In genomic region chr19:4589579-4590410, GRCh38 we compare ENCODE assay signal across 8 cellular contexts. TPM values are rescaled to one million over a fixed set of nuclear protein-coding genes. Genes with fewer than 3 reads are reported as not detected.
DNase-seq lines count a peak whose midpoint lies in the region; ATAC-seq and TF ChIP-seq lines count a peak whose summit lies in the region.

No MANE protein-coding gene starts in this region.

- no peak overlapping the region for H3K4me3 Mint-ChIP-seq in activated naive CD4-positive, alpha-beta T cell treated with anti-CD3 and anti-CD28 coated beads for 36 hours
- H3K4me3 Mint-ChIP-seq in stimulated activated memory B cell treated with anti-CD40 and anti-IgM and Interleukin-4, amounts not matched to agents 10 μg/mL and 1 μg/mL and 100 μg/mL, for 72 hours: no peak overlapping the region

- H3K9me3 Mint-ChIP-seq in activated naive CD4-positive, alpha-beta T cell treated with anti-CD3 and anti-CD28 coated beads for 36 hours: no peaks in the 10 kb centered on the region
- no peaks in the 10 kb centered on the region for H3K9me3 Mint-ChIP-seq in stimulated activated memory B cell treated with anti-CD40 and anti-IgM and Interleukin-4, amounts not matched to agents 10 μg/mL and 1 μg/mL and 100 μg/mL, for 72 hours

- H3K27ac ChIP-seq in Panc1 (ENCODE audit: low read length): no peak overlapping the region

- DNase-seq in activated naive CD4-positive, alpha-beta T cell treated with anti-CD3 and anti-CD28 coated beads for 36 hours: peak; percentile 35
- no peak for DNase-seq in activated naive CD4-positive, alpha-beta T cell (lab: John Stamatoyannopoulos, UW)
- DNase-seq in Panc1 (ENCODE audit: low read depth, low spot score) (no peak), fibroblast of the aortic adventitia (ENCODE audit: low read depth) (no peak)

- no peaks in the 10 kb centered on the region for H3K4me1 Mint-ChIP-seq in activated naive CD4-positive, alpha-beta T cell treated with anti-CD3 and anti-CD28 coated beads for 36 hours (ENCODE audit: low read depth)
- peaks cover 8% of the 10 kb centered on the region for H3K4me1 Mint-ChIP-seq in stimulated activated memory B cell treated with anti-CD40 and anti-IgM and Interleukin-4, amounts not matched to agents 10 μg/mL and 1 μg/mL and 100 μg/mL, for 72 hours

- H3K4me3 ChIP-seq in Panc1 (ENCODE audit: low read depth in 2 of 2, low read length in 2 of 2) (no peak overlapping the region), fibroblast of the aortic adventitia (ENCODE audit: low read depth, low read length) (no peak overlapping the region)

- H3K27me3 ChIP-seq in Panc1 (ENCODE audit: control insufficient read depth, insufficient read depth, low read length): no peaks in the 10 kb centered on the region

- no TSS peak for BruUV-seq in Panc1 (replicated peaks; lab: Mats Ljungman, UMichigan)

- CTCF ChIA-PET in activated naive CD4-positive, alpha-beta T cell treated with anti-CD3 and anti-CD28 coated beads for 36 hours (lab: Charles Lee): interaction anchor here (0.8 to 2.9 kb wide), 3 partner anchors 12 to 46 kb away, joined by 3 to 15 read pairs (median 5); no protein-coding TSS in a partner anchor
- CTCF ChIA-PET in Panc1 (lab: Charles Lee): interaction anchor here (0.5 to 1.0 kb wide), 4 partner anchors 9 to 46 kb away, joined by 3 to 11 read pairs (median 6); no protein-coding TSS in a partner anchor

- peaks cover 49% of the 10 kb centered on the region for H3K27me3 Mint-ChIP-seq in activated naive CD4-positive, alpha-beta T cell treated with anti-CD3 and anti-CD28 coated beads for 36 hours (ENCODE audit: low read depth)
- H3K27me3 Mint-ChIP-seq in stimulated activated memory B cell treated with anti-CD40 and anti-IgM and Interleukin-4, amounts not matched to agents 10 μg/mL and 1 μg/mL and 100 μg/mL, for 72 hours: peaks cover 79% of the 10 kb centered on the region

- no peak overlapping the region for H3K27ac Mint-ChIP-seq in activated naive CD4-positive, alpha-beta T cell treated with anti-CD3 and anti-CD28 coated beads for 36 hours
- H3K27ac Mint-ChIP-seq in stimulated activated memory B cell treated with anti-CD40 and anti-IgM and Interleukin-4, amounts not matched to agents 10 μg/mL and 1 μg/mL and 100 μg/mL, for 72 hours: no peak overlapping the region

- POLR2A ChIA-PET in Panc1 (lab: Charles Lee): no interaction called here

- ATAC-seq in Panc1: peak; percentile 67
- peak; percentile 74 for ATAC-seq in stimulated activated memory B cell treated with anti-CD40 and anti-IgM and Interleukin-4, amounts not matched to agents 10 μg/mL and 1 μg/mL and 100 μg/mL, for 72 hours
- ATAC-seq in HG03565 (IDR thresholded peaks at IDR 0.05; ENCODE audit: unreplicated experiment): no peak
- ATAC-seq in GM21825 (IDR thresholded peaks at IDR 0.05; ENCODE audit: unreplicated experiment): no peak
- no peak for ATAC-seq in HG02642 (IDR thresholded peaks at IDR 0.05; ENCODE audit: poor library complexity, unreplicated experiment)

- H3K36me3 ChIP-seq in Panc1 (ENCODE audit: control insufficient read depth, insufficient read depth, low read length): no peaks in the 10 kb centered on the region

- in situ Hi-C loops in Panc1 (cut with HindIII; ENCODE audit: low pct_unique_long_range_greater_than_20kb, low sequenced_read_pairs): no loop called here

- TF ChIP-seq CTCF in Panc1 (IDR thresholded peaks at IDR 0.05) (peak; percentile 68; the same call in 1 of the 2 replicates), fibroblast of the aortic adventitia (IDR thresholded peaks at IDR 0.05; ENCODE audit: insufficient read depth, low read length) (peak; percentile 49)

- no peaks in the 10 kb centered on the region for H3K4me1 ChIP-seq in Panc1 (ENCODE audit: control insufficient read depth, insufficient read depth, low read length)

- no peaks in the 10 kb centered on the region for H3K9me3 ChIP-seq in Panc1 (ENCODE audit: control insufficient read depth, insufficient read depth, low read depth, low read length)

- no peaks in the 10 kb centered on the region for H3K36me3 Mint-ChIP-seq in activated naive CD4-positive, alpha-beta T cell treated with anti-CD3 and anti-CD28 coated beads for 36 hours (ENCODE audit: low read depth)
- no peaks in the 10 kb centered on the region for H3K36me3 Mint-ChIP-seq in stimulated activated memory B cell treated with anti-CD40 and anti-IgM and Interleukin-4, amounts not matched to agents 10 μg/mL and 1 μg/mL and 100 μg/mL, for 72 hours

- intact Hi-C loops in activated naive CD4-positive, alpha-beta T cell treated with anti-CD3 and anti-CD28 coated beads for 36 hours (cut with micrococcal nuclease): no loop called here
- intact Hi-C loops in Panc1 (cut with micrococcal nuclease; ENCODE audit: unreplicated experiment): no loop called here

RNA-seq across cellular contexts. Expression of gene SEMA6B, which starts 30.3 kb away (rescaled TPM):
- total RNA-seq in activated naive CD4-positive, alpha-beta T cell treated with anti-CD3 and anti-CD28 coated beads for 36 hours: under 1 TPM in 1 of 2 experiments, not detected in 1; 0.17 TPM
- total RNA-seq in Panc1 (2021; ENCODE audit: unreplicated experiment) (5.7 TPM), fibroblast of the aortic adventitia (ENCODE audit: low replicate concordance) (0.72 and 1.7 TPM in 2 replicates)
- 9.5 TPM for polyA plus RNA-seq in Panc1 (2012; ENCODE audit: insufficient read length)

RNA-seq across cellular contexts. Expression of gene TNFAIP8L1, which starts 49.5 kb away (rescaled TPM):
- total RNA-seq in activated naive CD4-positive, alpha-beta T cell treated with anti-CD3 and anti-CD28 coated beads for 36 hours: 10 to 100 TPM; 19.9 to 20.4 TPM
- total RNA-seq in Panc1 (2021; ENCODE audit: unreplicated experiment) (4.8 TPM), fibroblast of the aortic adventitia (ENCODE audit: low replicate concordance) (1.1 and 2.3 TPM in 2 replicates)
- polyA plus RNA-seq in Panc1 (2012; ENCODE audit: insufficient read length): 3.8 TPM

RNA-seq across cellular contexts. Expression of gene LRG1, which starts 50.0 kb away (rescaled TPM):
- total RNA-seq in activated naive CD4-positive, alpha-beta T cell treated with anti-CD3 and anti-CD28 coated beads for 36 hours: 1 to 10 TPM; 1.3 to 1.5 TPM
- 0.08 TPM for total RNA-seq in Panc1 (2021; ENCODE audit: unreplicated experiment)
- 0.11 TPM for polyA plus RNA-seq in Panc1 (2012; ENCODE audit: insufficient read length)
- total RNA-seq in fibroblast of the aortic adventitia (ENCODE audit: low replicate concordance): not detected in 2 replicates

RNA-seq across cellular contexts. Expression of gene PLIN5, which starts 54.8 kb away (rescaled TPM):
- total RNA-seq in activated naive CD4-positive, alpha-beta T cell treated with anti-CD3 and anti-CD28 coated beads for 36 hours: under 1 TPM; 0.07 to 0.25 TPM
- total RNA-seq in Panc1 (2021; ENCODE audit: unreplicated experiment): 0.64 TPM
- 0.84 TPM for polyA plus RNA-seq in Panc1 (2012; ENCODE audit: insufficient read length)
- total RNA-seq in fibroblast of the aortic adventitia (ENCODE audit: low replicate concordance): 0.16 TPM in 1 of 2 replicates, not detected in the other

Comparison
In these comparisons a context has a peak if more than half of its experiments do, and no peak if none do; other contexts are left out.
1. ATAC-seq: peak in Panc1 (single experiment) and stimulated activated memory B cell treated with anti-CD40 and anti-IgM and Interleukin-4, amounts not matched to agents 10 μg/mL and 1 μg/mL and 100 μg/mL, for 72 hours (single experiment); none in HG03565 (single experiment), GM21825 (single experiment) and HG02642 (single experiment).